ENCODE assay signal across 27 cellular contexts in genomic region chrX:69291111-69291510, GRCh38.
"Had no signal": no experiment of that assay in that cellular context is flagged by ENCODE, and none has a peak within 500 bp of the region (broad histone marks: within the 10 kb centered on the region; RNA-seq: fewer than 3 reads in every experiment).

No MANE protein-coding gene starts in this region.

- H3K27me3 ChIP-seq: SJSA1 had no signal

- DNase-seq: activated CD4-positive, alpha-beta T cell treated with anti-CD3 and anti-CD28 coated beads for 48 hours; activated CD4-positive, alpha-beta T cell treated with anti-CD3 and anti-CD28 coated beads, Interleukin-2, amount 50 U/mL, for 4 hours; activated CD4-positive, CD25-positive, alpha-beta regulatory T cell treated with anti-CD3 and anti-CD28 coated beads, Interleukin-2, amount 50 U/mL, for 72 hours; activated CD8-positive, alpha-beta memory T cell treated with anti-CD3 and anti-CD28 coated beads, Interleukin-2, amount 50 U/mL, for 48 hours; activated CD8-positive, alpha-beta T cell treated with anti-CD3 and anti-CD28 coated beads, Interleukin-2, amount 10 ng/mL, durations not matched to agents 7 days and 5 days; activated naive CD4-positive, alpha-beta T cell treated with anti-CD3 and anti-CD28 coated beads, Interleukin-2, amount 50 U/mL, for 16 hours; activated naive CD8-positive, alpha-beta T cell treated with anti-CD3 and anti-CD28 coated beads, Interleukin-2, amount 10 ng/mL, durations not matched to agents 7 days and 5 days; activated T-cell treated with anti-CD3 and anti-CD28 coated beads, Interleukin-2, amount 50 U/mL, for 1 hour; adrenal gland; anterior cingulate cortex; caudate nucleus; KG1; NCI-H1092; NCI-H1417; NCI-H1930; NCI-H2107; NCI-H345; NCI-H510A; NCI-H526 treated with DMSO at 0.1 percent for 48 hours; NCI-H82; RPMI8226; SHP77; T-helper 17 cell; T-helper 9 cell had no signal

- H3K27ac Mint-ChIP-seq: activated CD8-positive, alpha-beta T cell treated with anti-CD3 and anti-CD28 coated beads, Interleukin-2, amount 10 ng/mL, durations not matched to agents 7 days and 5 days; activated naive CD8-positive, alpha-beta T cell treated with anti-CD3 and anti-CD28 coated beads, Interleukin-2, amount 10 ng/mL, durations not matched to agents 7 days and 5 days; T-helper 17 cell; WTC11 had no signal

- H3K36me3 Mint-ChIP-seq: activated naive CD8-positive, alpha-beta T cell treated with anti-CD3 and anti-CD28 coated beads, Interleukin-2, amount 10 ng/mL, durations not matched to agents 7 days and 5 days; WTC11 had no signal

- H3K9me3 ChIP-seq: adrenal gland, SJSA1 had no signal

- H3K27me3 Mint-ChIP-seq: activated naive CD8-positive, alpha-beta T cell treated with anti-CD3 and anti-CD28 coated beads, Interleukin-2, amount 10 ng/mL, durations not matched to agents 7 days and 5 days; T-helper 17 cell had no signal

- H3K4me1 ChIP-seq: SJSA1 had no signal

- H3K4me3 Mint-ChIP-seq: activated CD8-positive, alpha-beta T cell treated with anti-CD3 and anti-CD28 coated beads, Interleukin-2, amount 10 ng/mL, durations not matched to agents 7 days and 5 days; activated naive CD8-positive, alpha-beta T cell treated with anti-CD3 and anti-CD28 coated beads, Interleukin-2, amount 10 ng/mL, durations not matched to agents 7 days and 5 days; T-helper 17 cell; WTC11 had no signal

- H3K9me3 Mint-ChIP-seq: activated naive CD8-positive, alpha-beta T cell treated with anti-CD3 and anti-CD28 coated beads, Interleukin-2, amount 10 ng/mL, durations not matched to agents 7 days and 5 days; WTC11 had no signal

- ATAC-seq: activated CD8-positive, alpha-beta T cell treated with anti-CD3 and anti-CD28 coated beads, Interleukin-2, amount 10 ng/mL, durations not matched to agents 7 days and 5 days; Panc1; T-helper 17 cell; WTC11 had no signal

- H3K4me3 ChIP-seq: adrenal gland, SJSA1 had no signal

- H3K36me3 ChIP-seq: adrenal gland, SJSA1 had no signal

- H3K4me1 Mint-ChIP-seq: activated naive CD8-positive, alpha-beta T cell treated with anti-CD3 and anti-CD28 coated beads, Interleukin-2, amount 10 ng/mL, durations not matched to agents 7 days and 5 days; T-helper 17 cell had no signal

- H3K27ac ChIP-seq: adrenal gland, SJSA1 had no signal
